ENCODE assay signal across 11 cellular contexts in the genomic region with DNA sequence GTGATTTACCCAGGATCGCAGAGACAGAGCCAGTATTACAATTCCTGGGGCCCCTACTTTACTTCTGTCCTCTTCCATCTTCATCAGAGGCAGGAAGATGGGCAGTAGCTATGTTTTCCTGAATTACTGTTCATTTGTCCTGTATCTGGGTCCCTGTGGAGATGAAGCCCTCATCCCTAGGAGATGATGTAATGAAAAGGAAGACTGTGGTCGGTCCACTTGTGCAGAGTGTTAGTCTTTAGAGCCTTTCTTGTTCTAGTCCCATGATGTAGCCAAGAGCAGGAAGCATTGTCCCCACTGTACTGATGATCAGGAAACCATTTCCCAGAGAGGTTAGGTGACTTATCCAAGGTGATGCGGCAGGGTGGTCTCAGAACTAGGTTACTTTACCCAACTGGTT. TPM values are rescaled to one million over a fixed set of nuclear protein-coding genes. Genes with fewer than 3 reads are reported as not detected.
DNase-seq lines count a peak whose midpoint lies in the region; ATAC-seq, FAIRE-seq and TF ChIP-seq lines count a peak whose summit lies in the region.
"Had no signal": no experiment of that assay in that cellular context is flagged by ENCODE, and none has a peak within 500 bp of the region (broad histone marks: within the 10 kb centered on the region; RNA-seq: fewer than 3 reads in every experiment).

No MANE protein-coding gene starts in this region.

- H3K4me3 ChIP-seq in keratinocyte (ENCODE audit: control insufficient read depth in 2 of 3, extremely low read depth in 1 of 3, insufficient read depth in 2 of 3, low read depth in 1 of 3, low read length in 3 of 3) (peak overlapping the region; percentile 85 to 96 (median 91)), skeletal muscle tissue (ENCODE audit: low read length in 3 of 3) (peak overlapping the region in 2 of 3 donors; percentile 77 to 81)

- peaks cover 33% of the 10 kb centered on the region for H3K36me3 Mint-ChIP-seq in Calu3 (ENCODE audit: insufficient read depth, unreplicated experiment)
- H3K36me3 Mint-ChIP-seq in brain: no peaks in the 10 kb centered on the region

- peaks cover 69% of the 10 kb centered on the region for H3K4me1 ChIP-seq in keratinocyte (ENCODE audit: control insufficient read depth, extremely low read depth, insufficient read depth, low read length)
- peaks cover 53 to 62% (median 58%) of the 10 kb centered on the region in 3 donors for H3K4me1 ChIP-seq in skeletal muscle tissue (ENCODE audit: control insufficient read depth in 3 of 3, insufficient read depth in 3 of 3, low read length in 3 of 3)

- H3K9me3 Mint-ChIP-seq in Calu3 (ENCODE audit: low read depth, unreplicated experiment): no peaks in the 10 kb centered on the region
- H3K9me3 Mint-ChIP-seq in brain: no peaks in the 10 kb centered on the region

- H3K27ac ChIP-seq in keratinocyte (ENCODE audit: control insufficient read depth, insufficient read depth, low read length) (peak overlapping the region; percentile 87), skeletal muscle tissue (ENCODE audit: low read depth, low read length) (no peak overlapping the region)

- H3K27me3 ChIP-seq in keratinocyte (ENCODE audit: control insufficient read depth, extremely low read depth, insufficient read depth, low read length) (no peaks in the 10 kb centered on the region), skeletal muscle tissue (ENCODE audit: control insufficient read depth in 3 of 3, insufficient read depth in 3 of 3, low read length in 3 of 3) (peaks cover 3 to 12% (median 5%) of the 10 kb centered on the region in 3 donors)

- no TSS peak for BruUV-seq in Calu3 (replicated peaks; lab: Mats Ljungman, UMichigan)

- no peak overlapping the region for H2AFZ ChIP-seq in keratinocyte (ENCODE audit: control insufficient read depth, low read length)

- no peak overlapping the region for H3K4me3 Mint-ChIP-seq in Calu3 (ENCODE audit: low read depth, unreplicated experiment)
- peak overlapping the region; percentile 81 to 87 (median 82) for H3K4me3 Mint-ChIP-seq in brain

- FAIRE-seq in keratinocyte (lab: Jason Lieb, UNC): no peak

- H3K27me3 Mint-ChIP-seq in Calu3 (ENCODE audit: unreplicated experiment) (no peaks in the 10 kb centered on the region), brain (peaks cover 62% of the 10 kb centered on the region)

- dilution Hi-C loops in keratinocyte (cut with MboI; ENCODE audit: extremely low pct_ligation_motif_present, low sequenced_read_pairs): no loop called here

- intact Hi-C loops in Calu3 (cut with micrococcal nuclease; ENCODE audit: unreplicated experiment): no loop called here

- TF ChIP-seq CTCF in Calu3 (IDR thresholded peaks at IDR 0.05; ENCODE audit: unreplicated experiment): no peak
- TF ChIP-seq CTCF in brain (conservative IDR thresholded peaks at IDR 0.05): no peak
- TF ChIP-seq CTCF in keratinocyte (optimal IDR thresholded peaks at IDR 0.05 in 1 of 3, IDR thresholded peaks at IDR 0.05 in 1 of 3, conservative IDR thresholded peaks at IDR 0.05 in 1 of 3; ENCODE audit: extremely low read depth in 1 of 3, insufficient read depth in 2 of 3, low read length in 3 of 3): no peak

- H3K9ac ChIP-seq in keratinocyte (ENCODE audit: control insufficient read depth, extremely low read depth, insufficient read depth, low read length) (peak overlapping the region; percentile 94), skeletal muscle tissue (ENCODE audit: low read depth in 1 of 3, low read length in 3 of 3) (peak overlapping the region in 1 of 3 donors; percentile 40)

- no peak for DNase-seq in Calu3
- DNase-seq in keratinocyte (ENCODE audit: low read depth, low spot score): no peak
- no peak for DNase-seq in activated CD4-positive, alpha-beta T cell treated with anti-CD3 and anti-CD28 coated beads for 4 hours
- no peak for DNase-seq in GF-D8 (lab: John Stamatoyannopoulos, UW)
- DNase-seq: activated CD4-positive, alpha-beta T cell treated with anti-CD3 and anti-CD28 coated beads for 48 hours; Karpas-422; NCI-H2081 had no signal

- peaks cover 75% of the 10 kb centered on the region for H3K79me2 ChIP-seq in keratinocyte (ENCODE audit: control insufficient read depth, insufficient read depth, low read length)

- H3K27ac Mint-ChIP-seq in Calu3 (ENCODE audit: unreplicated experiment) (peak overlapping the region; percentile 4), brain (peak overlapping the region in 4 of 5 experiments; percentile 26 to 71 (median 50))

- peaks cover 19% of the 10 kb centered on the region for H4K20me1 ChIP-seq in keratinocyte (ENCODE audit: control insufficient read depth, extremely low read depth, insufficient read depth, low read length)

- H3K9me3 ChIP-seq in keratinocyte (ENCODE audit: control insufficient read depth, low read depth, low read length) (no peaks in the 10 kb centered on the region), skeletal muscle tissue (ENCODE audit: control insufficient read depth in 3 of 3, low read length in 3 of 3) (no peaks in the 10 kb centered on the region)

- ATAC-seq in HG03097 (IDR thresholded peaks at IDR 0.05; ENCODE audit: low FRiP score, unreplicated experiment) (no peak), HG02798 (IDR thresholded peaks at IDR 0.05; ENCODE audit: poor library complexity, unreplicated experiment) (no peak)

- peaks cover 6 to 39% of the 10 kb centered on the region in 2 experiments for H3K36me3 ChIP-seq in keratinocyte (ENCODE audit: control insufficient read depth in 2 of 2, extremely low read depth in 1 of 2, insufficient read depth in 2 of 2, low read length in 2 of 2)
- H3K36me3 ChIP-seq in skeletal muscle tissue (ENCODE audit: control insufficient read depth in 3 of 3, insufficient read depth in 3 of 3, low read length in 3 of 3): no peaks in the 10 kb centered on the region

- peaks cover 50% of the 10 kb centered on the region for H3K4me1 Mint-ChIP-seq in Calu3 (ENCODE audit: low read depth, unreplicated experiment)
- H3K4me1 Mint-ChIP-seq in brain: peaks cover 83% of the 10 kb centered on the region

- H3K9me1 ChIP-seq in keratinocyte (ENCODE audit: control insufficient read depth, extremely low read depth, insufficient read depth, low read length): peaks cover 9% of the 10 kb centered on the region

- CTCF ChIA-PET in Calu3 (lab: Charles Lee): interaction anchor here (0.9 to 1.2 kb wide), 2 partner anchors 74 to 77 kb away, joined by 3 read pairs; no protein-coding TSS in a partner anchor

- H3K4me2 ChIP-seq in keratinocyte (ENCODE audit: control insufficient read depth, extremely low read depth, insufficient read depth, low read depth, low read length): peak overlapping the region; percentile 92

RNA-seq across cellular contexts. Expression of a gene that starts 2.6 kb away (rescaled TPM):
- total RNA-seq in Calu3 (2022): 124 and 128 TPM in 2 replicates
- polyA plus RNA-seq in brain (ENCODE audit: insufficient read depth, low read depth, low replicate concordance): 131 TPM
- 922 to 1,166 TPM (median 1,084 TPM) in 3 replicates for polyA plus RNA-seq in keratinocyte
- 172 TPM for polyA plus RNA-seq in keratinocyte (2011; ENCODE audit: low read depth)
- polyA plus RNA-seq in keratinocyte (2011; cell fraction: cytosol; rRNA removed): 591 and 749 TPM in 2 replicates
- polyA plus RNA-seq in keratinocyte (2011; cell fraction: nucleus; rRNA removed): 1,144 and 1,488 TPM in 2 replicates
- polyA plus RNA-seq in keratinocyte (2012; ENCODE audit: low replicate concordance): 605 and 776 TPM in 2 replicates
- 431 to 802 TPM (median 750 TPM) in 3 replicates for polyA minus RNA-seq in keratinocyte
- polyA minus RNA-seq in keratinocyte (2011; cell fraction: cytosol; rRNA and poly(A)+ RNA removed): 467 TPM
- polyA minus RNA-seq in keratinocyte (2011; cell fraction: nucleus; rRNA and poly(A)+ RNA removed): 442 and 537 TPM in 2 replicates
- 62.6 TPM for total RNA-seq in skeletal muscle tissue
